1 cellular context compared by ENCODE assay signal in genomic region chr1:156012051-156012817, GRCh38.
TF ChIP-seq lines count a peak whose summit lies in the region.

No MANE protein-coding gene starts in this region.

TF ChIP-seq in GM12878, 131 proteins besides CTCF, POLR2A, EP300 and RAD21 (continued from another document and continues in another):
- TF ChIP-seq ZBTB11 (CRISPR knock-in tag; IDR thresholded peaks at IDR 0.05): no peak
- no peak for TF ChIP-seq E2F4 (IDR thresholded peaks at IDR 0.05; ENCODE audit: low read depth, low read length)
- peak; percentile 73 to 82; a peak in 3 of 4 replicates for TF ChIP-seq IKZF2 (IDR thresholded peaks at IDR 0.05)
- TF ChIP-seq E4F1 (IDR thresholded peaks at IDR 0.05; ENCODE audit: borderline replicate concordance, partially characterized antibody): no peak
- TF ChIP-seq KLF5 (IDR thresholded peaks at IDR 0.05; ENCODE audit: partially characterized antibody): no peak
- TF ChIP-seq RFX5 (IDR thresholded peaks at IDR 0.05; ENCODE audit: low read depth, low read length): no peak
- no peak for TF ChIP-seq ZNF207 (IDR thresholded peaks at IDR 0.05; ENCODE audit: borderline replicate concordance)
- peak; percentile 60; the same call in 1 of the 2 replicates for TF ChIP-seq IRF4 (IDR thresholded peaks at IDR 0.05; ENCODE audit: low read depth, low read length)
- no peak for TF ChIP-seq PAX8 (IDR thresholded peaks at IDR 0.05)
- peak; percentile 16 for TF ChIP-seq CUX1 (IDR thresholded peaks at IDR 0.05; ENCODE audit: insufficient replicate concordance, low read depth, low read length)
- TF ChIP-seq SP1 (IDR thresholded peaks at IDR 0.05; ENCODE audit: low read depth, low read length): no peak
- TF ChIP-seq PAX5 (IDR thresholded peaks at IDR 0.05; ENCODE audit: borderline replicate concordance, low read depth, low read length): 0 out of 2 replicates have a peak, but pooled peaks have one; percentile 11
- no peak for TF ChIP-seq SUPT20H (IDR thresholded peaks at IDR 0.05; ENCODE audit: borderline replicate concordance, control insufficient read depth, low read depth, low read length)
- no peak for TF ChIP-seq SMARCA5 (IDR thresholded peaks at IDR 0.05)
- TF ChIP-seq CHD4 (IDR thresholded peaks at IDR 0.05): no peak
- no peak for TF ChIP-seq GATAD2B (conservative IDR thresholded peaks at IDR 0.05; ENCODE audit: low read depth)
- TF ChIP-seq BCL3 (IDR thresholded peaks at IDR 0.05; ENCODE audit: borderline replicate concordance, insufficient read depth, low read depth, low read length, poor library complexity, severe bottlenecking): no peak
- TF ChIP-seq ETV6 (conservative IDR thresholded peaks at IDR 0.05 in 1 of 2, IDR thresholded peaks at IDR 0.05 in 1 of 2; ENCODE audit: borderline replicate concordance in 1 of 2, low read depth in 1 of 2): peak in 1 of 2 experiments; percentile 88; a peak in 1 of 4 replicates
- TF ChIP-seq ASH2L (IDR thresholded peaks at IDR 0.05; ENCODE audit: borderline replicate concordance, low read depth): no peak
- TF ChIP-seq TARDBP (IDR thresholded peaks at IDR 0.05; ENCODE audit: borderline replicate concordance): no peak
- no peak for TF ChIP-seq BHLHE40 (IDR thresholded peaks at IDR 0.05; ENCODE audit: borderline replicate concordance in 1 of 2, low read depth in 2 of 2, low read length in 1 of 2)
- TF ChIP-seq MYC (IDR thresholded peaks at IDR 0.05; ENCODE audit: insufficient read depth, insufficient read length, insufficient replicate concordance, low read length, severe bottlenecking): no peak
- no peak for TF ChIP-seq NFYA (IDR thresholded peaks at IDR 0.05; ENCODE audit: borderline replicate concordance, low read depth, low read length)
- TF ChIP-seq JUND (IDR thresholded peaks at IDR 0.05; ENCODE audit: low read depth, low read length): no peak
- TF ChIP-seq PKNOX1 (IDR thresholded peaks at IDR 0.05): no peak
- no peak for TF ChIP-seq ZNF687 (IDR thresholded peaks at IDR 0.05)
- TF ChIP-seq YBX1 (IDR thresholded peaks at IDR 0.05): no peak
- no peak for TF ChIP-seq POLR2AphosphoS2 (IDR thresholded peaks at IDR 0.05; ENCODE audit: low read depth, low read length)
- no peak for TF ChIP-seq STAT1 (conservative IDR thresholded peaks at IDR 0.05)
- no peak for TF ChIP-seq ZBTB4 (CRISPR knock-in tag; IDR thresholded peaks at IDR 0.05)
- no peak for TF ChIP-seq FOS (IDR thresholded peaks at IDR 0.05; ENCODE audit: borderline replicate concordance, extremely low read depth, insufficient read length)
- no peak for TF ChIP-seq NR2C2 (IDR thresholded peaks at IDR 0.05; ENCODE audit: borderline replicate concordance, control insufficient read depth, insufficient read length, low read depth)
- no peak; the same call in none of the 2 replicates for TF ChIP-seq IKZF1 (conservative IDR thresholded peaks at IDR 0.05)
- no peak for TF ChIP-seq LARP7 (IDR thresholded peaks at IDR 0.05)
